ENCODE assay signal across 12 cellular contexts in genomic region chr16:56558024-56558747, GRCh38. TPM values are rescaled to one million over a fixed set of nuclear protein-coding genes. Genes with fewer than 3 reads are reported as not detected.
DNase-seq lines count a peak whose midpoint lies in the region; ATAC-seq and TF ChIP-seq lines count a peak whose summit lies in the region.
"Had no signal": no experiment of that assay in that cellular context is flagged by ENCODE, and none has a peak within 500 bp of the region (broad histone marks: within the 10 kb centered on the region; RNA-seq: fewer than 3 reads in every experiment).

No MANE protein-coding gene starts in this region.

- no peak overlapping the region for H3K23ac ChIP-seq in IMR-90 (ENCODE audit: low read depth, low read length)

- no peak overlapping the region for H2BK120ac ChIP-seq in IMR-90 (ENCODE audit: low read depth, low read length)

- no peak overlapping the region for H3K27ac ChIP-seq in IMR-90 (ENCODE audit: insufficient read depth, low read length)
- no peak overlapping the region for H3K27ac ChIP-seq in lower lobe of right lung
- H3K27ac ChIP-seq in colonic mucosa, result no peak overlapping the region
- H3K27ac ChIP-seq in naive thymus-derived CD4-positive, alpha-beta T cell (ENCODE audit: low read depth, low read length), result no peak overlapping the region
- H3K27ac ChIP-seq: heart left ventricle, parathyroid adenoma, PC-9 had no signal

- H3K56ac ChIP-seq in IMR-90 (ENCODE audit: extremely low read depth, insufficient read depth, low read length), result no peak overlapping the region

- POLR2A ChIA-PET in IMR-90 (lab: Charles Lee; ENCODE audit: unreplicated experiment), result no interaction called here
- POLR2A ChIA-PET in naive thymus-derived CD4-positive, alpha-beta T cell (lab: Charles Lee), result interaction anchor here (0.6 kb wide), 1 partner anchor 14 kb away, joined by 3 read pairs; no protein-coding TSS in a partner anchor

- TF ChIP-seq POLR2A in IMR-90 (IDR thresholded peaks at IDR 0.05; ENCODE audit: low read depth, low read length), result no peak

- peaks cover 4 to 61% (median 16%) of the 10 kb centered on the region in 5 donors for H3K27me3 Mint-ChIP-seq in naive thymus-derived CD4-positive, alpha-beta T cell

- no peaks in the 10 kb centered on the region for H3K4me1 ChIP-seq in IMR-90 (ENCODE audit: control insufficient read depth, insufficient read depth, low read length)
- no peaks in the 10 kb centered on the region for H3K4me1 ChIP-seq in adipocyte (ENCODE audit: control insufficient read depth, insufficient read depth, low read length)
- H3K4me1 ChIP-seq in lower lobe of right lung, result no peaks in the 10 kb centered on the region
- no peaks in the 10 kb centered on the region for H3K4me1 ChIP-seq in colonic mucosa
- H3K4me1 ChIP-seq in naive thymus-derived CD4-positive, alpha-beta T cell (ENCODE audit: control insufficient read depth in 2 of 2, insufficient read depth in 2 of 2, low read length in 2 of 2), result no peaks in the 10 kb centered on the region
- H3K4me1 ChIP-seq: heart left ventricle, parathyroid adenoma had no signal

- no peaks in the 10 kb centered on the region for H3K4me1 Mint-ChIP-seq in naive thymus-derived CD4-positive, alpha-beta T cell

- no peaks in the 10 kb centered on the region for H4K20me1 ChIP-seq in IMR-90 (ENCODE audit: insufficient read depth, low read length)

- no peak overlapping the region for H3K4ac ChIP-seq in IMR-90 (ENCODE audit: low read depth, low read length)

- peak overlapping the region; percentile 72 for H2AFZ ChIP-seq in IMR-90 (replicated peaks; ENCODE audit: low read length, poor library complexity)
- H2AFZ ChIP-seq: parathyroid adenoma, PC-9 had no signal

- BruUV-seq in IMR-90 (replicated peaks; lab: Mats Ljungman, UMichigan), result no TSS peak

- H3K27me3 ChIP-seq in IMR-90 (ENCODE audit: control insufficient read depth, insufficient read depth, low read length), result peaks cover 30% of the 10 kb centered on the region
- H3K27me3 ChIP-seq in adipocyte (replicated peaks; ENCODE audit: control insufficient read depth, insufficient read depth, low read length), result peaks cover 8% of the 10 kb centered on the region
- no peaks in the 10 kb centered on the region for H3K27me3 ChIP-seq in lower lobe of right lung (ENCODE audit: low read depth)
- H3K27me3 ChIP-seq in colonic mucosa, result no peaks in the 10 kb centered on the region
- H3K27me3 ChIP-seq in naive thymus-derived CD4-positive, alpha-beta T cell (ENCODE audit: control insufficient read depth in 2 of 2, insufficient read depth in 2 of 2, low read length in 2 of 2), result no peaks in the 10 kb centered on the region

- H3K79me1 ChIP-seq in IMR-90 (ENCODE audit: low read depth in 1 of 2, low read length in 2 of 2), result no peaks in the 10 kb centered on the region

- no peak overlapping the region for H3K4me3 ChIP-seq in AG09309 (ENCODE audit: control insufficient read depth, low read depth, low read length)
- no peak overlapping the region for H3K4me3 ChIP-seq in IMR-90 (ENCODE audit: insufficient read depth, low read depth, low read length)
- no peak overlapping the region for H3K4me3 ChIP-seq in adipocyte (ENCODE audit: low read length)
- H3K4me3 ChIP-seq in lower lobe of right lung, result no peak overlapping the region
- no peak overlapping the region for H3K4me3 ChIP-seq in colonic mucosa
- H3K4me3 ChIP-seq in naive thymus-derived CD4-positive, alpha-beta T cell (ENCODE audit: low read length), result no peak overlapping the region
- H3K4me3 ChIP-seq: heart left ventricle, PC-9 had no signal

- CTCF ChIA-PET in IMR-90 (lab: Yijun Ruan, JAX), result no interaction called here
- CTCF ChIA-PET in naive thymus-derived CD4-positive, alpha-beta T cell (lab: Charles Lee), result interaction anchor here (1.2 kb wide), 1 partner anchor 44 kb away, joined by 3 read pairs; no protein-coding TSS in a partner anchor

- H2BK20ac ChIP-seq in IMR-90 (ENCODE audit: low read depth, low read length), result no peak overlapping the region

- intact Hi-C loops in IMR-90 (cut with micrococcal nuclease) (no loop called here), lower lobe of right lung (cut with DNase I) (no loop called here), colonic mucosa (cut with DNase I) (no loop called here), Right ventricle myocardium superior (cut with DNase I) (no loop called here)
- intact Hi-C loops in naive thymus-derived CD4-positive, alpha-beta T cell (cut with micrococcal nuclease), result no loop called here

- DNase-seq in AG09309 (ENCODE audit: low read depth), result peak; percentile 55
- DNase-seq in IMR-90, result peak; percentile 75
- DNase-seq in adipocyte (ENCODE audit: low read depth), result peak; percentile 42
- DNase-seq in hippocampal formation (lab: John Stamatoyannopoulos, UW), result peak; percentile 53 to 69
- no peak for DNase-seq in lower lobe of right lung
- no peak for DNase-seq in colonic mucosa
- DNase-seq in Right ventricle myocardium superior, result no peak
- no peak for DNase-seq in naive thymus-derived CD4-positive, alpha-beta T cell
- DNase-seq: heart left ventricle had no signal

- no peak overlapping the region for H2AK9ac ChIP-seq in IMR-90 (replicated peaks; ENCODE audit: low read depth, low read length, poor library complexity)

- WGBS in IMR-90 (ENCODE audit: extremely low coverage in 2 of 2, insufficient read length in 1 of 2), 2 experiments, result 83% methylated on average over 2 of the region's 8 CpGs; no CpG with 5 or more reads in 1 of the 2 experiments

- no peak overlapping the region for H2AK5ac ChIP-seq in IMR-90 (ENCODE audit: low read depth, low read length)

- H3K36me3 Mint-ChIP-seq in naive thymus-derived CD4-positive, alpha-beta T cell, result no peaks in the 10 kb centered on the region

- no peak overlapping the region for H4K5ac ChIP-seq in IMR-90 (ENCODE audit: low read depth, low read length)

- H3K4me3 Mint-ChIP-seq in naive thymus-derived CD4-positive, alpha-beta T cell, result no peak overlapping the region
- H3K4me3 Mint-ChIP-seq: stimulated activated naive CD8-positive, alpha-beta T cell treated with anti-CD3 and anti-CD28 coated beads, Interleukin-15, Interleukin-2, amounts not matched to agents 100 ng/mL and 50 ng/mL, for 24 hours had no signal

- H3K9me3 Mint-ChIP-seq in naive thymus-derived CD4-positive, alpha-beta T cell, result no peaks in the 10 kb centered on the region
- H3K9me3 Mint-ChIP-seq: stimulated activated naive CD8-positive, alpha-beta T cell treated with anti-CD3 and anti-CD28 coated beads, Interleukin-15, Interleukin-2, amounts not matched to agents 100 ng/mL and 50 ng/mL, for 24 hours had no signal

- dilution Hi-C loops in IMR-90 (cut with HindIII; ENCODE audit: low sequenced_read_pairs, unreplicated experiment), result no loop called here

- TF ChIP-seq RAD21 in IMR-90 (IDR thresholded peaks at IDR 0.05; ENCODE audit: low read length), result no peak

- H4K91ac ChIP-seq in IMR-90 (ENCODE audit: insufficient read depth, low read depth, low read length), result no peak overlapping the region

- no peak overlapping the region for H3K4me2 ChIP-seq in IMR-90 (ENCODE audit: low read depth, low read length)
- H3K4me2 ChIP-seq: PC-9 had no signal

- no peak overlapping the region for H3K27ac Mint-ChIP-seq in naive thymus-derived CD4-positive, alpha-beta T cell
- H3K27ac Mint-ChIP-seq: stimulated activated naive CD8-positive, alpha-beta T cell treated with anti-CD3 and anti-CD28 coated beads, Interleukin-15, Interleukin-2, amounts not matched to agents 100 ng/mL and 50 ng/mL, for 24 hours had no signal

- no peak overlapping the region for H2BK5ac ChIP-seq in IMR-90 (ENCODE audit: low read depth, low read length, poor library complexity, severe bottlenecking)

- H3K9me3 ChIP-seq in IMR-90 (ENCODE audit: control insufficient read depth, insufficient read depth, low read length) (no peaks in the 10 kb centered on the region), adipocyte (ENCODE audit: control insufficient read depth, low read length) (no peaks in the 10 kb centered on the region), lower lobe of right lung (no peaks in the 10 kb centered on the region), colonic mucosa (no peaks in the 10 kb centered on the region)
- H3K9me3 ChIP-seq in naive thymus-derived CD4-positive, alpha-beta T cell (ENCODE audit: control insufficient read depth in 2 of 3, low read length in 3 of 3), result no peaks in the 10 kb centered on the region
- H3K9me3 ChIP-seq: heart left ventricle had no signal

- H2BK15ac ChIP-seq in IMR-90 (ENCODE audit: low read depth, low read length), result no peak overlapping the region

- no peak overlapping the region for H3K18ac ChIP-seq in IMR-90 (ENCODE audit: low read depth, low read length)

- in situ Hi-C loops in IMR-90 (cut with MboI; ENCODE audit: low sequenced_read_pairs), result no loop called here

- H3K14ac ChIP-seq in IMR-90 (replicated peaks; ENCODE audit: low read depth, low read length), result no peak overlapping the region

- no peak overlapping the region for H4K8ac ChIP-seq in IMR-90 (ENCODE audit: low read depth in 2 of 2, low read length in 2 of 2)

- no peaks in the 10 kb centered on the region for H3K36me3 ChIP-seq in IMR-90 (ENCODE audit: control insufficient read depth, insufficient read depth, low read length)
- H3K36me3 ChIP-seq in adipocyte (ENCODE audit: control insufficient read depth, insufficient read depth, low read length, severe bottlenecking), result no peaks in the 10 kb centered on the region
- H3K36me3 ChIP-seq in lower lobe of right lung, result no peaks in the 10 kb centered on the region
- H3K36me3 ChIP-seq in colonic mucosa, result no peaks in the 10 kb centered on the region
- no peaks in the 10 kb centered on the region for H3K36me3 ChIP-seq in naive thymus-derived CD4-positive, alpha-beta T cell (ENCODE audit: control insufficient read depth in 2 of 3, insufficient read depth in 3 of 3, low read length in 3 of 3)
- H3K36me3 ChIP-seq: heart left ventricle had no signal

- 0 out of 2 replicates have a peak, but pooled peaks cover 1% of the 10 kb centered on the region for H3K9me1 ChIP-seq in IMR-90 (ENCODE audit: insufficient read depth, low read length)

- H3K9ac ChIP-seq in IMR-90 (ENCODE audit: low read depth, low read length) (no peak overlapping the region), adipocyte (ENCODE audit: low read length) (no peak overlapping the region), colonic mucosa (ENCODE audit: low read depth in 2 of 2, low read length in 2 of 2) (no peak overlapping the region)
- H3K9ac ChIP-seq: parathyroid adenoma had no signal

- TF ChIP-seq CTCF in AG09309 (IDR thresholded peaks at IDR 0.05; ENCODE audit: control insufficient read depth, insufficient read depth, low read depth, low read length, missing control alignments) (no peak), IMR-90 (conservative IDR thresholded peaks at IDR 0.05; ENCODE audit: low read depth, low read length) (no peak), lower lobe of right lung (IDR thresholded peaks at IDR 0.05) (no peak), colonic mucosa (IDR thresholded peaks at IDR 0.05) (no peak)

- ATAC-seq in IMR-90 (ENCODE audit: low read depth) (peak; percentile 72), lower lobe of right lung (no peak), Right ventricle myocardium superior (ENCODE audit: poor library complexity) (no peak)
- ATAC-seq in naive thymus-derived CD4-positive, alpha-beta T cell, result no peak
- ATAC-seq: heart left ventricle had no signal

RNA-seq across cellular contexts. Expression of gene MT4, which starts 6.7 kb away (rescaled TPM):
- total RNA-seq in IMR-90 (2012; rRNA removed), result not detected in 2 replicates
- polyA plus RNA-seq in IMR-90 (2012; rRNA removed), result not detected in 2 replicates
- polyA plus RNA-seq in IMR-90 (2012; cell fraction: cytosol; rRNA removed), result not detected in 2 replicates
- not detected in 2 replicates for polyA plus RNA-seq in IMR-90 (2012; cell fraction: nucleus; rRNA removed; ENCODE audit: low replicate concordance)
- not detected for total RNA-seq in lower lobe of right lung
- total RNA-seq in colonic mucosa, result not detected
- not detected for total RNA-seq in Right ventricle myocardium superior
- total RNA-seq in naive thymus-derived CD4-positive, alpha-beta T cell, result not detected
- polyA plus RNA-seq in naive thymus-derived CD4-positive, alpha-beta T cell, result not detected
- total RNA-seq: heart left ventricle, PC-9 had no signal
- polyA plus RNA-seq: heart left ventricle had no signal

RNA-seq across cellular contexts. Expression of gene MT3, which starts 31.1 kb away (rescaled TPM):
- total RNA-seq in IMR-90 (2012; rRNA removed) (not detected in 2 replicates), lower lobe of right lung (not detected), colonic mucosa (1 to 10 TPM; 3.6 to 4.0 TPM), Right ventricle myocardium superior (3.5 TPM)
- 0.62 and 0.70 TPM in 2 replicates for polyA plus RNA-seq in IMR-90 (2012; rRNA removed)
- polyA plus RNA-seq in IMR-90 (2012; cell fraction: cytosol; rRNA removed), result 0.79 and 1.2 TPM in 2 replicates
- 0.19 TPM in 1 of 2 replicates, not detected in the other for polyA plus RNA-seq in IMR-90 (2012; cell fraction: nucleus; rRNA removed; ENCODE audit: low replicate concordance)
- 1 to 10 TPM in 2 of 5 experiments, under 1 TPM in 1, not detected in 2; 0.76 to 4.0 (median 1.5) TPM for total RNA-seq in naive thymus-derived CD4-positive, alpha-beta T cell
- 1 to 10 TPM; 3.8 to 4.5 TPM for polyA plus RNA-seq in naive thymus-derived CD4-positive, alpha-beta T cell
- total RNA-seq: PC-9 had no signal

RNA-seq across cellular contexts. Expression of gene BBS2, which starts 38.4 kb away (rescaled TPM):
- total RNA-seq in IMR-90 (2012; rRNA removed) (18.6 and 31.9 TPM in 2 replicates), lower lobe of right lung (42.2 TPM), colonic mucosa (10 to 100 TPM; 22.5 to 32.1 TPM), Right ventricle myocardium superior (39.0 TPM)
- 29.9 and 32.3 TPM in 2 replicates for polyA plus RNA-seq in IMR-90 (2012; rRNA removed)
- polyA plus RNA-seq in IMR-90 (2012; cell fraction: cytosol; rRNA removed), result 9.6 and 9.7 TPM in 2 replicates
- polyA plus RNA-seq in IMR-90 (2012; cell fraction: nucleus; rRNA removed; ENCODE audit: low replicate concordance), result 25.2 and 101 TPM in 2 replicates
- 100 to 1,000 TPM in 2 of 5 experiments, 10 to 100 TPM in 3; 14.7 to 130 (median 84.0) TPM for total RNA-seq in naive thymus-derived CD4-positive, alpha-beta T cell
- polyA plus RNA-seq in naive thymus-derived CD4-positive, alpha-beta T cell, result 10 to 100 TPM; 43.1 to 55.4 TPM

RNA-seq across cellular contexts. Expression of gene MT2A, which starts 50.2 kb away (rescaled TPM):
- 25.5 and 55.5 TPM in 2 replicates for total RNA-seq in IMR-90 (2012; rRNA removed)
- 588 and 621 TPM in 2 replicates for polyA plus RNA-seq in IMR-90 (2012; rRNA removed)
- polyA plus RNA-seq in IMR-90 (2012; cell fraction: cytosol; rRNA removed), result 222 and 299 TPM in 2 replicates
- polyA plus RNA-seq in IMR-90 (2012; cell fraction: nucleus; rRNA removed; ENCODE audit: low replicate concordance), result 139 and 191 TPM in 2 replicates
- 223 TPM for total RNA-seq in lower lobe of right lung
- total RNA-seq in colonic mucosa, result 100 to 1,000 TPM; 239 to 320 TPM
- 87.9 TPM for total RNA-seq in Right ventricle myocardium superior
- total RNA-seq in naive thymus-derived CD4-positive, alpha-beta T cell, result 100 to 1,000 TPM in 1 of 5 experiments, 10 to 100 TPM in 4; 15.0 to 435 (median 32.8) TPM
- polyA plus RNA-seq in naive thymus-derived CD4-positive, alpha-beta T cell, result 100 to 1,000 TPM; 113 to 168 TPM

Comparison
In these comparisons a context has a peak if more than half of its experiments do, and no peak if none do; other contexts are left out.
1. DNase-seq: peak in AG09309 (single experiment), IMR-90 (single experiment), adipocyte (single experiment) and hippocampal formation (2 of 2); none in lower lobe of right lung (single experiment), colonic mucosa (single experiment), Right ventricle myocardium superior (single experiment) and naive thymus-derived CD4-positive, alpha-beta T cell (0 of 9).